Comparison of ENCODE assay signal across 22 cellular contexts in genomic region chr7:70520604-70521003, GRCh38.
DNase-seq lines count a peak whose midpoint lies in the region; ATAC-seq and TF ChIP-seq lines count a peak whose summit lies in the region.
"Had no signal": no experiment of that assay in that cellular context is flagged by ENCODE, and none has a peak within 500 bp of the region (broad histone marks: within the 10 kb centered on the region; RNA-seq: fewer than 3 reads in every experiment).

No MANE protein-coding gene starts in this region.

- H3K9me3 ChIP-seq in upper lobe of right lung: no peaks in the 10 kb centered on the region
- H3K9me3 ChIP-seq: left ventricle myocardium inferior had no signal

- no peak overlapping the region for H3K4me3 ChIP-seq in astrocyte of the spinal cord (ENCODE audit: low read depth, low read length)
- H3K4me3 ChIP-seq in kidney epithelial cell (ENCODE audit: low read depth, low read length): no peak overlapping the region
- no peak overlapping the region for H3K4me3 ChIP-seq in upper lobe of right lung
- H3K4me3 ChIP-seq: left ventricle myocardium inferior had no signal

- H3K27ac ChIP-seq in upper lobe of right lung: no peak overlapping the region
- H3K27ac ChIP-seq: left ventricle myocardium inferior, parathyroid adenoma had no signal

- peaks cover 4% of the 10 kb centered on the region for H3K4me1 ChIP-seq in upper lobe of right lung
- H3K4me1 ChIP-seq: left ventricle myocardium inferior, parathyroid adenoma had no signal

- DNase-seq in EH (ENCODE audit: low read depth): peak; percentile 3
- peak; percentile 30 for DNase-seq in astrocyte of the spinal cord (ENCODE audit: low read depth, low spot score)
- peak; percentile 9 for DNase-seq in kidney epithelial cell (ENCODE audit: low read depth)
- no peak for DNase-seq in upper lobe of right lung
- no peak for DNase-seq in SKM-1 (lab: John Stamatoyannopoulos, UW; ENCODE audit: unreplicated experiment)
- DNase-seq in T-helper 1 cell: no peak
- DNase-seq: activated CD4-positive, alpha-beta T cell treated with anti-CD3 and anti-CD28 coated beads for 1 hour; activated naive CD4-positive, alpha-beta T cell; activated T-cell treated with anti-CD3 and anti-CD28 coated beads, Interleukin-2, amount 50 U/mL, for 1 hour; amygdala; COR-L47; DND-41; Kasumi-1; left ventricle myocardium inferior; NCI-H1105; NCI-H2081; NCI-H446; nephron progenitor cell; PC-3; Right ventricle myocardium superior had no signal

- in situ Hi-C loops in astrocyte of the spinal cord (cut with HindIII; ENCODE audit: low sequenced_read_pairs): no loop called here

- H3K27me3 ChIP-seq in kidney epithelial cell (ENCODE audit: control insufficient read depth, insufficient read depth, low read length) (no peaks in the 10 kb centered on the region), upper lobe of right lung (no peaks in the 10 kb centered on the region)

- intact Hi-C loops in upper lobe of right lung (cut with DNase I): no loop called here

- TF ChIP-seq CTCF in astrocyte of the spinal cord (IDR thresholded peaks at IDR 0.05; ENCODE audit: low read depth, low read length) (no peak), kidney epithelial cell (IDR thresholded peaks at IDR 0.05; ENCODE audit: insufficient read depth, low read length, poor library complexity, severe bottlenecking) (no peak), upper lobe of right lung (IDR thresholded peaks at IDR 0.05) (no peak)

- H3K36me3 ChIP-seq in kidney epithelial cell (ENCODE audit: control insufficient read depth, insufficient read depth, low read length) (no peaks in the 10 kb centered on the region), upper lobe of right lung (no peaks in the 10 kb centered on the region)
- H3K36me3 ChIP-seq: left ventricle myocardium inferior had no signal

- ATAC-seq in upper lobe of right lung (peak; percentile 48), GM18517 (IDR thresholded peaks at IDR 0.05; ENCODE audit: unreplicated experiment) (no peak)
- ATAC-seq: PC-3 had no signal

Comparison
In these comparisons a context has a peak if more than half of its experiments do, and no peak if none do; other contexts are left out.
1. DNase-seq: peak in EH (single experiment), astrocyte of the spinal cord (single experiment) and kidney epithelial cell (single experiment); none in upper lobe of right lung (single experiment), SKM-1 (single experiment) and T-helper 1 cell (0 of 5).